ENCODE assay signal across 9 cellular contexts in the genomic region with DNA sequence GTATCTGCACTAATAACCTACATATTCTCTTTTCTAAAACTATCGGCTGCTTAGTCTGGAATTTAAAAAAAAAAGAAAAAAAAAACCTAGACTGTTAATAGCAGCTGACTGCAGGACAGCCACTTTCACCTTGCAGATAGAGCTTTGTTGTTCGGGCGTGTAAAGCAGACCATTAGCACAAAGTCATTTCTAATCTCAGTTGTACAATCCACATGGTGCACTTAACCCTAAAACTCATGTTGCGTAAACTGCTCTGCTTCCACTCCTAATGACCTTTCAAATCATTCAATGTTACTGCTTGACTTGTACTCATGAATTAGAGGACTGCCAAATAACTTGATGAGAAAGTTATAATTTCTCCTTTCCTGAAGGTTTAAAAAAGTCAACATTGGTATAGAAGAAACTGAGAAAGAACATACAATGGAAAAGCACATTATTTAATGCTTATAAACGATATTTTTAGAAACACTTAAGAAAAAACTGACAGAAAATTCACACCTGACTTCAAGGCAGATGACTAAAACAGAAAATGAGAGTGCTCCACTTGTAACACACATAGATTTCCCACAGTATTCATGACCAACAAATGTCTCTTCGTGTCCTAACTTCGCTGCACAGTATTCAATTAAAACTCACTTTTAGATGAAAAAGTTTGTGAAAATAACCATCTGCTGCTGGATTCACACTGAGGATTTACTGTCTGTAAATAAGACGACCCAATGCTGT. TPM values are rescaled to one million over a fixed set of nuclear protein-coding genes. Genes with fewer than 3 reads are reported as not detected.
DNase-seq lines count a peak whose midpoint lies in the region; ATAC-seq and TF ChIP-seq lines count a peak whose summit lies in the region.
"Had no signal": no experiment of that assay in that cellular context is flagged by ENCODE, and none has a peak within 500 bp of the region (broad histone marks: within the 10 kb centered on the region; RNA-seq: fewer than 3 reads in every experiment).

No MANE protein-coding gene starts in this region.

- peaks cover 38% of the 10 kb centered on the region for H3K27me3 ChIP-seq in iPS-15b (ENCODE audit: control insufficient read depth, insufficient read depth, low read length)
- H3K27me3 ChIP-seq in skeletal muscle satellite cell (ENCODE audit: control insufficient read depth, insufficient read depth, low read length), result no peaks in the 10 kb centered on the region

- H3K9me3 ChIP-seq in iPS-15b (ENCODE audit: control insufficient read depth, insufficient read depth, low read length) (no peaks in the 10 kb centered on the region), skeletal muscle satellite cell (replicated peaks; ENCODE audit: low read length) (no peaks in the 10 kb centered on the region)

- H3K9ac ChIP-seq in iPS-15b (ENCODE audit: low read depth, low read length) (no peak overlapping the region), skeletal muscle satellite cell (ENCODE audit: low read depth, low read length) (peak overlapping the region; percentile 87)

- DNase-seq in NCI-H345 treated with DMSO at 0.1 percent for 48 hours (lab: John Stamatoyannopoulos, UW; ENCODE audit: unreplicated experiment) (peak; percentile 12), NCI-H345 (lab: John Stamatoyannopoulos, UW) (no peak), AG08396 (ENCODE audit: low spot score) (no peak), putamen (ENCODE audit: low spot score) (no peak)
- DNase-seq: activated CD8-positive, alpha-beta memory T cell treated with anti-CD3 and anti-CD28 coated beads, Interleukin-2, amount 10 ng/mL, durations not matched to agents 7 days and 5 days had no signal

- peak overlapping the region; percentile 86 for H3K4me2 ChIP-seq in skeletal muscle satellite cell (ENCODE audit: low read length)

- peak overlapping the region; percentile 55 for H3K4me3 ChIP-seq in iPS-15b (ENCODE audit: low read depth, low read length)
- peak overlapping the region; percentile 90 for H3K4me3 ChIP-seq in skeletal muscle satellite cell (ENCODE audit: low read length)

- H3K36me3 ChIP-seq in iPS-15b (ENCODE audit: control insufficient read depth, insufficient read depth, low read length), result no peaks in the 10 kb centered on the region
- H3K36me3 ChIP-seq in skeletal muscle satellite cell (ENCODE audit: insufficient read depth, low read length), result no peaks in the 10 kb centered on the region

- ATAC-seq in SK-N-SH treated with all-trans-retinoic acid at 6 μM for 48 hours, result no peak
- no peak for ATAC-seq in GM21390 (IDR thresholded peaks at IDR 0.05; ENCODE audit: unreplicated experiment)
- ATAC-seq: activated CD8-positive, alpha-beta memory T cell treated with anti-CD3 and anti-CD28 coated beads, Interleukin-2, amount 10 ng/mL, durations not matched to agents 7 days and 5 days had no signal

- H3K4me1 ChIP-seq in iPS-15b (ENCODE audit: control insufficient read depth, insufficient read depth, low read length) (peaks cover 10% of the 10 kb centered on the region), skeletal muscle satellite cell (ENCODE audit: control insufficient read depth, insufficient read depth, low read length) (peaks cover 30% of the 10 kb centered on the region)

TF ChIP-seq in SK-N-SH treated with all-trans-retinoic acid at 6 μM for 48 hours, 23 proteins besides CTCF, POLR2A, EP300 and RAD21:
- TF ChIP-seq ISL1 (CRISPR knock-in tag; IDR thresholded peaks at IDR 0.05) (peak; percentile 32; the same call in 1 of the 2 replicates), SNAI2 (CRISPR knock-in tag; IDR thresholded peaks at IDR 0.05) (no peak)

RNA-seq across cellular contexts. Expression of gene CDH2, which starts 2.6 kb away (rescaled TPM):
- total RNA-seq in skeletal muscle satellite cell (2012; rRNA removed), result 12.9 and 15.3 TPM in 2 replicates
